In genomic region chr16:69106491-69107291, GRCh38 we compare ENCODE assay signal across 9 cellular contexts. TPM values are rescaled to one million over a fixed set of nuclear protein-coding genes. Genes with fewer than 3 reads are reported as not detected.
DNase-seq lines count a peak whose midpoint lies in the region; ATAC-seq and TF ChIP-seq lines count a peak whose summit lies in the region.
"Had no signal": no experiment of that assay in that cellular context is flagged by ENCODE, and none has a peak within 500 bp of the region (broad histone marks: within the 10 kb centered on the region; RNA-seq: fewer than 3 reads in every experiment).

No MANE protein-coding gene starts in this region.

- no peaks in the 10 kb centered on the region for H3K9me3 ChIP-seq in right atrium auricular region
- H3K9me3 ChIP-seq in skeletal muscle tissue (ENCODE audit: control insufficient read depth in 3 of 3, low read length in 3 of 3): no peaks in the 10 kb centered on the region
- H3K9me3 ChIP-seq: body of pancreas had no signal

- CTCF ChIA-PET in activated CD4-positive, alpha-beta memory T cell treated with anti-CD3 and anti-CD28 coated beads for 36 hours (lab: Charles Lee): interaction anchor here (0.8 to 2.0 kb wide), 3 partner anchors 17 to 259 kb away, joined by 4 to 6 read pairs (median 4); no protein-coding TSS in a partner anchor
- CTCF ChIA-PET in activated CD4-positive, alpha-beta memory T cell treated with anti-CD3 and anti-CD28 coated beads, Interleukin-2, amount 10 ng/mL, durations not matched to agents 7 days and 5 days (lab: Charles Lee): interaction anchor here (1.4 to 2.3 kb wide), 2 partner anchors 17 to 18 kb away, joined by 4 to 13 read pairs; no protein-coding TSS in a partner anchor
- CTCF ChIA-PET in activated B cell treated with CpG ODN at 0.5 μM for 24 hours (lab: Charles Lee): interaction anchor here (0.7 kb wide), 1 partner anchor 185 kb away, joined by 3 read pairs; no protein-coding TSS in a partner anchor

- H3K36me3 ChIP-seq in right atrium auricular region (no peaks in the 10 kb centered on the region), skeletal muscle tissue (ENCODE audit: control insufficient read depth in 3 of 3, insufficient read depth in 3 of 3, low read length in 3 of 3) (peaks cover 5 to 15% (median 13%) of the 10 kb centered on the region in 3 donors)

- no peak for DNase-seq in activated CD4-positive, alpha-beta memory T cell treated with anti-CD3 and anti-CD28 coated beads for 36 hours
- DNase-seq in activated CD4-positive, alpha-beta memory T cell treated with anti-CD3 and anti-CD28 coated beads, Interleukin-2, amount 10 ng/mL, durations not matched to agents 7 days and 5 days: no peak
- DNase-seq in activated B cell treated with CpG ODN at 0.5 μM for 24 hours (no peak), right atrium auricular region (ENCODE audit: low spot score) (no peak), SKM-1 (lab: John Stamatoyannopoulos, UW; ENCODE audit: unreplicated experiment) (no peak)

- peaks cover 16% of the 10 kb centered on the region for H3K4me1 Mint-ChIP-seq in activated CD4-positive, alpha-beta memory T cell treated with anti-CD3 and anti-CD28 coated beads for 36 hours (ENCODE audit: low read depth)
- H3K4me1 Mint-ChIP-seq in activated CD4-positive, alpha-beta memory T cell treated with anti-CD3 and anti-CD28 coated beads, Interleukin-2, amount 10 ng/mL, durations not matched to agents 7 days and 5 days: peaks cover 15% of the 10 kb centered on the region
- H3K4me1 Mint-ChIP-seq in activated B cell treated with CpG ODN at 0.5 μM for 24 hours: peaks cover 18% of the 10 kb centered on the region

- H3K27me3 ChIP-seq in right atrium auricular region (no peaks in the 10 kb centered on the region), skeletal muscle tissue (ENCODE audit: control insufficient read depth in 3 of 3, insufficient read depth in 3 of 3, low read length in 3 of 3) (peaks cover 3 to 17% (median 4%) of the 10 kb centered on the region in 3 donors)
- H3K27me3 ChIP-seq: body of pancreas had no signal

- no peaks in the 10 kb centered on the region for H3K9me3 Mint-ChIP-seq in activated CD4-positive, alpha-beta memory T cell treated with anti-CD3 and anti-CD28 coated beads for 36 hours
- H3K9me3 Mint-ChIP-seq in activated CD4-positive, alpha-beta memory T cell treated with anti-CD3 and anti-CD28 coated beads, Interleukin-2, amount 10 ng/mL, durations not matched to agents 7 days and 5 days: no peaks in the 10 kb centered on the region
- H3K9me3 Mint-ChIP-seq in activated B cell treated with CpG ODN at 0.5 μM for 24 hours: no peaks in the 10 kb centered on the region

- POLR2A ChIA-PET in activated CD4-positive, alpha-beta memory T cell treated with anti-CD3 and anti-CD28 coated beads for 36 hours (lab: Charles Lee): interaction anchor here (0.7 kb wide), 1 partner anchor 14 kb away, joined by 3 read pairs; no protein-coding TSS in a partner anchor
- POLR2A ChIA-PET in activated CD4-positive, alpha-beta memory T cell treated with anti-CD3 and anti-CD28 coated beads, Interleukin-2, amount 10 ng/mL, durations not matched to agents 7 days and 5 days (lab: Charles Lee): no interaction called here
- POLR2A ChIA-PET in activated B cell treated with CpG ODN at 0.5 μM for 24 hours (lab: Charles Lee): no interaction called here

- peak overlapping the region; percentile 39 to 61 for H3K4me3 ChIP-seq in right atrium auricular region
- peak overlapping the region; percentile 59 to 74 (median 62) for H3K4me3 ChIP-seq in skeletal muscle tissue (ENCODE audit: low read length in 3 of 3)

- no peak for TF ChIP-seq CTCF in activated B cell treated with CpG ODN at 0.5 μM for 24 hours (IDR thresholded peaks at IDR 0.05)
- TF ChIP-seq CTCF in right atrium auricular region (IDR thresholded peaks at IDR 0.05): no peak

- peak overlapping the region; percentile 33 to 70 (median 38) for H3K9ac ChIP-seq in skeletal muscle tissue (ENCODE audit: low read depth in 1 of 3, low read length in 3 of 3)

- H3K36me3 Mint-ChIP-seq in activated CD4-positive, alpha-beta memory T cell treated with anti-CD3 and anti-CD28 coated beads for 36 hours: peaks cover 13% of the 10 kb centered on the region
- H3K36me3 Mint-ChIP-seq in activated CD4-positive, alpha-beta memory T cell treated with anti-CD3 and anti-CD28 coated beads, Interleukin-2, amount 10 ng/mL, durations not matched to agents 7 days and 5 days (ENCODE audit: low read depth): no peaks in the 10 kb centered on the region
- H3K36me3 Mint-ChIP-seq in activated B cell treated with CpG ODN at 0.5 μM for 24 hours (ENCODE audit: low read depth): peaks cover 20% of the 10 kb centered on the region

- no peak for ATAC-seq in activated B cell treated with CpG ODN at 0.5 μM for 24 hours (ENCODE audit: low read depth)
- ATAC-seq in HG03439 (IDR thresholded peaks at IDR 0.05; ENCODE audit: unreplicated experiment): no peak
- ATAC-seq in HG03159 (IDR thresholded peaks at IDR 0.05; ENCODE audit: unreplicated experiment): no peak

- peak overlapping the region; percentile 50 for H3K4me3 Mint-ChIP-seq in activated CD4-positive, alpha-beta memory T cell treated with anti-CD3 and anti-CD28 coated beads for 36 hours
- no peak overlapping the region for H3K4me3 Mint-ChIP-seq in activated CD4-positive, alpha-beta memory T cell treated with anti-CD3 and anti-CD28 coated beads, Interleukin-2, amount 10 ng/mL, durations not matched to agents 7 days and 5 days
- peak overlapping the region; percentile 52 for H3K4me3 Mint-ChIP-seq in activated B cell treated with CpG ODN at 0.5 μM for 24 hours

- H3K27ac ChIP-seq in right atrium auricular region (no peak overlapping the region), skeletal muscle tissue (ENCODE audit: low read depth, low read length) (no peak overlapping the region)

- intact Hi-C loops in activated CD4-positive, alpha-beta memory T cell treated with anti-CD3 and anti-CD28 coated beads for 36 hours (cut with micrococcal nuclease): loop anchor here (5.0 to 10.0 kb wide), 2 partner anchors 202 to 259 kb away; no protein-coding TSS in a partner anchor
- intact Hi-C loops in activated B cell treated with CpG ODN at 0.5 μM for 24 hours (cut with micrococcal nuclease): no loop called here

- H3K4me1 ChIP-seq in right atrium auricular region (peaks cover 0 to 30% of the 10 kb centered on the region in 2 donors), skeletal muscle tissue (ENCODE audit: control insufficient read depth in 3 of 3, insufficient read depth in 3 of 3, low read length in 3 of 3) (peaks cover 25 to 35% (median 26%) of the 10 kb centered on the region in 3 donors)

- no peak overlapping the region for H3K27ac Mint-ChIP-seq in activated CD4-positive, alpha-beta memory T cell treated with anti-CD3 and anti-CD28 coated beads for 36 hours
- H3K27ac Mint-ChIP-seq in activated CD4-positive, alpha-beta memory T cell treated with anti-CD3 and anti-CD28 coated beads, Interleukin-2, amount 10 ng/mL, durations not matched to agents 7 days and 5 days: no peak overlapping the region
- no peak overlapping the region for H3K27ac Mint-ChIP-seq in activated B cell treated with CpG ODN at 0.5 μM for 24 hours

- H3K27me3 Mint-ChIP-seq in activated CD4-positive, alpha-beta memory T cell treated with anti-CD3 and anti-CD28 coated beads for 36 hours: peaks cover 31% of the 10 kb centered on the region
- peaks cover 39% of the 10 kb centered on the region for H3K27me3 Mint-ChIP-seq in activated CD4-positive, alpha-beta memory T cell treated with anti-CD3 and anti-CD28 coated beads, Interleukin-2, amount 10 ng/mL, durations not matched to agents 7 days and 5 days
- H3K27me3 Mint-ChIP-seq in activated B cell treated with CpG ODN at 0.5 μM for 24 hours: peaks cover 34% of the 10 kb centered on the region

RNA-seq across cellular contexts. Expression of gene HAS3, which starts 1.2 kb away (rescaled TPM):
- total RNA-seq in activated CD4-positive, alpha-beta memory T cell treated with anti-CD3 and anti-CD28 coated beads for 36 hours: under 1 TPM; 0.10 to 0.21 TPM
- under 1 TPM; 0.38 to 0.71 TPM for total RNA-seq in activated CD4-positive, alpha-beta memory T cell treated with anti-CD3 and anti-CD28 coated beads, Interleukin-2, amount 10 ng/mL, durations not matched to agents 7 days and 5 days
- total RNA-seq in activated B cell treated with CpG ODN at 0.5 μM for 24 hours (0.71 and 0.82 TPM in 2 replicates), right atrium auricular region (under 1 TPM; 0.11 to 0.28 TPM), skeletal muscle tissue (under 0.01 TPM)

RNA-seq across cellular contexts. Expression of gene CHTF8, which starts 25.7 kb away (rescaled TPM):
- 100 to 1,000 TPM; 120 to 132 TPM for total RNA-seq in activated CD4-positive, alpha-beta memory T cell treated with anti-CD3 and anti-CD28 coated beads for 36 hours
- 100 to 1,000 TPM; 133 to 138 TPM for total RNA-seq in activated CD4-positive, alpha-beta memory T cell treated with anti-CD3 and anti-CD28 coated beads, Interleukin-2, amount 10 ng/mL, durations not matched to agents 7 days and 5 days
- total RNA-seq in activated B cell treated with CpG ODN at 0.5 μM for 24 hours (134 and 143 TPM in 2 replicates), right atrium auricular region (10 to 100 TPM; 49.4 to 60.5 TPM), skeletal muscle tissue (32.4 TPM)

RNA-seq across cellular contexts. Expression of gene UTP4, which starts 25.8 kb away (rescaled TPM):
- 100 to 1,000 TPM; 104 to 106 TPM for total RNA-seq in activated CD4-positive, alpha-beta memory T cell treated with anti-CD3 and anti-CD28 coated beads for 36 hours
- total RNA-seq in activated CD4-positive, alpha-beta memory T cell treated with anti-CD3 and anti-CD28 coated beads, Interleukin-2, amount 10 ng/mL, durations not matched to agents 7 days and 5 days: 10 to 100 TPM; 39.7 to 48.7 TPM
- total RNA-seq in activated B cell treated with CpG ODN at 0.5 μM for 24 hours (53.5 and 55.3 TPM in 2 replicates), right atrium auricular region (10 to 100 TPM; 11.4 to 29.6 TPM), skeletal muscle tissue (18.3 TPM)
